In the genomic region with DNA sequence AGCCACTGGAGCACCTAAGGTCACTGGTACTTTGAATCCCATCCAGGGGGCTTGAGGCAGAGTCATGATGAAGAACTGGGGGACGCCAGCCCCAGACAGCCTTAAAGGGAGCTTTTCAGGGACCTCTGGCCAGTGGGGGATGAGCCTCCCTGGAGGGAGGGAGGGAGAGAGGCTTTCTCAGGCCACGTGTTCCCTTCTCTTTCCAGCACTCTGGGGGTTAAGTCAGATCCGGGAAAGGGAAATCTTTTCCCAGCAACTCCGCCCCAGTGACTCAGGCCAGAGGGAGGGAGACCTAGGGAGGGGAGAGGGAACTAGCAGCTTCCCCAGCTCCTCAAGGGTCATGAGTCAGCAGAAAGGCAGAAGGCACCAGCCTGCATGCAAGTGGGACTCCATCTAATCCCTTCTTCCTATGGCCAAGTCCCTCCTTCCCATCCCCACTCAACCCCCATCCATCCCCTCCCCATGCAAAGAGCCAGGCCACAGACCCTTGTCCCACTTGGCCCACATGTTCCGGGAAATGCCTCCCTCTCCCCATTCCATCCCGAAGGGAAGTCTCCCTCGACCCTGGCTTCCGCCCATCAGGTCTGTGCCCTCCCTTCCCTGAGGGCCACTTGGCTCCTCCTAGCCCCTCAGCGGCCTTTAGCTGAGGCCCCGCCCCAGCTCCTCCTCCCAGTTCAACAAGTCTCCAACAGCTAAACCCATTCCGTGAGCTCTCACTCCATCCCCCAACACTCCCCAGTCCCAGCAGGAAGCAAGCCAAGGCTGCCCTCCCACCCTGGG, we compare ENCODE assay signal across 8 cellular contexts. TPM values are rescaled to one million over a fixed set of nuclear protein-coding genes. Genes with fewer than 3 reads are reported as not detected.
DNase-seq lines count a peak whose midpoint lies in the region; FAIRE-seq and TF ChIP-seq lines count a peak whose summit lies in the region.

No MANE protein-coding gene starts in this region.

- no peak for TF ChIP-seq CTCF in glutamatergic neuron (IDR thresholded peaks at IDR 0.05; ENCODE audit: partially characterized antibody, unreplicated experiment)

- H3K4me3 Mint-ChIP-seq in glutamatergic neuron (ENCODE audit: unreplicated experiment): peak overlapping the region; percentile 71

- no peaks in the 10 kb centered on the region for H3K27me3 ChIP-seq in adipocyte (replicated peaks; ENCODE audit: control insufficient read depth, insufficient read depth, low read length)

- H3K36me3 ChIP-seq in adipocyte (ENCODE audit: control insufficient read depth, insufficient read depth, low read length, severe bottlenecking): peaks cover 47% of the 10 kb centered on the region

- DNase-seq in Daoy (ENCODE audit: low read depth) (peak; percentile 100), HTR-8/SVneo (ENCODE audit: insufficient read length, low spot score) (peak; percentile 99), RKO (ENCODE audit: low spot score) (peak; percentile 99), adipocyte (ENCODE audit: low read depth) (peak; percentile 99), glutamatergic neuron (peak; percentile 66), non-pigmented ciliary epithelial cell (ENCODE audit: low read depth) (peak; percentile 99), ureter (ENCODE audit: low spot score) (peak; percentile 95), D341Med (ENCODE audit: low spot score) (no peak)

- H3K4me1 ChIP-seq in adipocyte (ENCODE audit: control insufficient read depth, insufficient read depth, low read length): peaks cover 76% of the 10 kb centered on the region

- peak overlapping the region; percentile 59 for H3K27ac Mint-ChIP-seq in glutamatergic neuron (ENCODE audit: unreplicated experiment)

- no peaks in the 10 kb centered on the region for H3K9me3 ChIP-seq in adipocyte (ENCODE audit: control insufficient read depth, low read length)

- H3K4me3 ChIP-seq in adipocyte (ENCODE audit: low read length): peak overlapping the region; percentile 96

- peaks cover 2% of the 10 kb centered on the region for H3K9me3 Mint-ChIP-seq in glutamatergic neuron (ENCODE audit: unreplicated experiment)

- FAIRE-seq in HTR-8/SVneo (lab: Jason Lieb, UNC): peak; percentile 98

- H3K4me1 Mint-ChIP-seq in glutamatergic neuron (ENCODE audit: low read depth, unreplicated experiment): peaks cover 16% of the 10 kb centered on the region

- H3K36me3 Mint-ChIP-seq in glutamatergic neuron (ENCODE audit: unreplicated experiment): no peaks in the 10 kb centered on the region

- H3K27me3 Mint-ChIP-seq in glutamatergic neuron (ENCODE audit: unreplicated experiment): peaks cover 4% of the 10 kb centered on the region

- peak overlapping the region; percentile 100 for H3K9ac ChIP-seq in adipocyte (ENCODE audit: low read length)

RNA-seq across cellular contexts. Expression of a gene that starts 5.6 kb away (rescaled TPM):
- 111 and 125 TPM in 2 replicates for total RNA-seq in Daoy (2014; rRNA removed; shearing (Covaris generic))
- total RNA-seq in glutamatergic neuron (ENCODE audit: unreplicated experiment) (7.4 TPM), ureter (177 TPM)

RNA-seq across cellular contexts. Expression of a gene that starts 25.8 kb away (rescaled TPM):
- total RNA-seq in Daoy (2014; rRNA removed; shearing (Covaris generic)): 0.15 TPM in 1 of 2 replicates, not detected in the other
- total RNA-seq in glutamatergic neuron (ENCODE audit: unreplicated experiment) (not detected), ureter (59.7 TPM)

RNA-seq across cellular contexts. Expression of a gene that starts 39.1 kb away (rescaled TPM):
- total RNA-seq in Daoy (2014; rRNA removed; shearing (Covaris generic)): 0.23 TPM in 1 of 2 replicates, not detected in the other
- total RNA-seq in glutamatergic neuron (ENCODE audit: unreplicated experiment) (0.74 TPM), ureter (63.8 TPM)

RNA-seq across cellular contexts. Expression of a gene that starts 47.7 kb away (rescaled TPM):
- 29.8 and 49.0 TPM in 2 replicates for total RNA-seq in Daoy (2014; rRNA removed; shearing (Covaris generic))
- total RNA-seq in glutamatergic neuron (ENCODE audit: unreplicated experiment): not detected
- 167 TPM for total RNA-seq in ureter

Comparison
In these comparisons a context has a peak if more than half of its experiments do, and no peak if none do; other contexts are left out.
1. RNA of a gene that starts 5.6 kb away (total RNA-seq): 177 TPM in ureter (single experiment) and 111 to 125 TPM in Daoy; 7.4 TPM in glutamatergic neuron (single experiment); every median in the first group is over 10 times any median in the second.
2. RNA of a gene that starts 25.8 kb away (total RNA-seq): 59.7 TPM in ureter (single experiment); not detected in glutamatergic neuron (single experiment) and 0.15 TPM in Daoy; every median in the first group is over 10 times any median in the second.
3. RNA of a gene that starts 39.1 kb away (total RNA-seq): 63.8 TPM in ureter (single experiment); 0.74 TPM in glutamatergic neuron (single experiment) and 0.23 TPM in Daoy; every median in the first group is over 10 times any median in the second.